Comparison of ENCODE assay signal across 1 cellular context in the genomic region with DNA sequence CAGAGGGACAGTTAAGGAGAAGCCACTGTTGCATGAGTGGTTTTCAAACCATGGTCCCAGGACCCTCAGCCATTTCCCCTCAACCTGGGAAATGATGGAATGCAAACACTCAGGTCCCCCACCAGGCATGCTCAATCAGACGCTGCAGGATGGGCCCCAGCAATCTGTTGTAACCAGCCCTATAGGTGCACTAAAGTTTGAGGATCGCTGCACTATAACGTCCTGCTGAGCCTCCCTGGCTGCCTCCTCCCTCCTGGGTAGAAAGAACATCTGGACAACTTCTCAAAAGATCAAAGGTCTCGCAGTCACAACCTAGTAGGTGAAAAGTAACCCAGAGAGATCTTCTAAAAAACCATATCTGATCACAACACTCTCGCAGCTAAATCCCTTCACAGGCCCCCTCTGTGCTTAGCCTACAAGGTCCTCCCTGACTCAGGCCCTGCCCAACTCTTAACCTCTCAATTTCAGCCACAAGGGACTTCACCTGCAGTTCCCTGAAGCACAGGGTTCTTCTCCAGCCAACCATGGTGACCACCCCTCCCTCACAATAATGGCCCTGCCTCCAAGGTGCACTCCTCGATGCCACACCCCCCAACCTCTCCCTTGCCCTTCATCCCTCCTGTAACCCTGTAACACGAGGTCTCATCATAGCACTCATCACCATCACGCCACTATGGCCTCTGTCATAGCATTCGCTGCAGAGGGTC.
TF ChIP-seq lines count a peak whose summit lies in the region.

No MANE protein-coding gene starts in this region.

TF ChIP-seq in GM12878, 131 proteins besides CTCF, POLR2A, EP300 and RAD21 (continued from another document and continues in another):
- TF ChIP-seq, protein P1, sequence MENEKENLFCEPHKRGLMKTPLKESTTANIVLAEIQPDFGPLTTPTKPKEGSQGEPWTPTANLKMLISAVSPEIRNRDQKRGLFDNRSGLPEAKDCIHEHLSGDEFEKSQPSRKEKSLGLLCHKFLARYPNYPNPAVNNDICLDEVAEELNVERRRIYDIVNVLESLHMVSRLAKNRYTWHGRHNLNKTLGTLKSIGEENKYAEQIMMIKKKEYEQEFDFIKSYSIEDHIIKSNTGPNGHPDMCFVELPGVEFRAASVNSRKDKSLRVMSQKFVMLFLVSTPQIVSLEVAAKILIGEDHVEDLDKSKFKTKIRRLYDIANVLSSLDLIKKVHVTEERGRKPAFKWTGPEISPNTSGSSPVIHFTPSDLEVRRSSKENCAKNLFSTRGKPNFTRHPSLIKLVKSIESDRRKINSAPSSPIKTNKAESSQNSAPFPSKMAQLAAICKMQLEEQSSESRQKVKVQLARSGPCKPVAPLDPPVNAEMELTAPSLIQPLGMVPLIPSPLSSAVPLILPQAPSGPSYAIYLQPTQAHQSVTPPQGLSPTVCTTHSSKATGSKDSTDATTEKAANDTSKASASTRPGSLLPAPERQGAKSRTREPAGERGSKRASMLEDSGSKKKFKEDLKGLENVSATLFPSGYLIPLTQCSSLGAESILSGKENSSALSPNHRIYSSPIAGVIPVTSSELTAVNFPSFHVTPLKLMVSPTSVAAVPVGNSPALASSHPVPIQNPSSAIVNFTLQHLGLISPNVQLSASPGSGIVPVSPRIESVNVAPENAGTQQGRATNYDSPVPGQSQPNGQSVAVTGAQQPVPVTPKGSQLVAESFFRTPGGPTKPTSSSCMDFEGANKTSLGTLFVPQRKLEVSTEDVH (IDR thresholded peaks at IDR 0.05; ENCODE audit: low read depth, partially characterized antibody) = no peak
- TF ChIP-seq CREM (IDR thresholded peaks at IDR 0.05; ENCODE audit: low read depth) (peak; percentile 50; the same call in 1 of the 2 replicates), RCOR1 (conservative IDR thresholded peaks at IDR 0.05; ENCODE audit: low read depth, low read length) (no peak), NR2F1 (conservative IDR thresholded peaks at IDR 0.05) (peak; percentile 94), KLF5 (IDR thresholded peaks at IDR 0.05; ENCODE audit: partially characterized antibody) (no peak), TCF12 (IDR thresholded peaks at IDR 0.05; ENCODE audit: low read depth, low read length) (no peak), LARP7 (IDR thresholded peaks at IDR 0.05) (no peak; the same call in 1 of the 2 replicates), CBX3 (IDR thresholded peaks at IDR 0.05; ENCODE audit: borderline replicate concordance, low read depth) (no peak), NRF1 (conservative IDR thresholded peaks at IDR 0.05; ENCODE audit: low read depth, low read length) (no peak), YBX1 (IDR thresholded peaks at IDR 0.05) (no peak), EED (IDR thresholded peaks at IDR 0.05; ENCODE audit: low read depth) (peak; percentile 65; the same call in 1 of the 2 replicates), BACH1 (IDR thresholded peaks at IDR 0.05; ENCODE audit: borderline replicate concordance) (no peak), STAT1 (conservative IDR thresholded peaks at IDR 0.05) (no peak), BMI1 (IDR thresholded peaks at IDR 0.05; ENCODE audit: borderline replicate concordance) (no peak), MEF2B (IDR thresholded peaks at IDR 0.05; ENCODE audit: partially characterized antibody, poor library complexity, severe bottlenecking) (no peak), ZNF207 (IDR thresholded peaks at IDR 0.05; ENCODE audit: borderline replicate concordance) (no peak), TBL1XR1 (IDR thresholded peaks at IDR 0.05; ENCODE audit: low read depth, low read length) (peak; percentile 75; the same call in 1 of the 2 replicates), JUND (IDR thresholded peaks at IDR 0.05; ENCODE audit: low read depth, low read length) (no peak), ZNF24 (IDR thresholded peaks at IDR 0.05) (no peak), NFXL1 (IDR thresholded peaks at IDR 0.05; ENCODE audit: borderline replicate concordance) (no peak), SUPT20H (IDR thresholded peaks at IDR 0.05; ENCODE audit: borderline replicate concordance, control insufficient read depth, low read depth, low read length) (no peak), ZSCAN29 (IDR thresholded peaks at IDR 0.05) (no peak), FOXM1 (IDR thresholded peaks at IDR 0.05; ENCODE audit: low read depth, low read length) (peak; percentile 45; the same call in 1 of the 2 replicates), SIN3A (IDR thresholded peaks at IDR 0.05; ENCODE audit: low read depth, low read length) (no peak)
- TF ChIP-seq, protein P2, sequence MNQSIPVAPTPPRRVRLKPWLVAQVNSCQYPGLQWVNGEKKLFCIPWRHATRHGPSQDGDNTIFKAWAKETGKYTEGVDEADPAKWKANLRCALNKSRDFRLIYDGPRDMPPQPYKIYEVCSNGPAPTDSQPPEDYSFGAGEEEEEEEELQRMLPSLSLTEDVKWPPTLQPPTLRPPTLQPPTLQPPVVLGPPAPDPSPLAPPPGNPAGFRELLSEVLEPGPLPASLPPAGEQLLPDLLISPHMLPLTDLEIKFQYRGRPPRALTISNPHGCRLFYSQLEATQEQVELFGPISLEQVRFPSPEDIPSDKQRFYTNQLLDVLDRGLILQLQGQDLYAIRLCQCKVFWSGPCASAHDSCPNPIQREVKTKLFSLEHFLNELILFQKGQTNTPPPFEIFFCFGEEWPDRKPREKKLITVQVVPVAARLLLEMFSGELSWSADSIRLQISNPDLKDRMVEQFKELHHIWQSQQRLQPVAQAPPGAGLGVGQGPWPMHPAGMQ (IDR thresholded peaks at IDR 0.05; ENCODE audit: borderline replicate concordance) = no peak
- TF ChIP-seq, protein P3, sequence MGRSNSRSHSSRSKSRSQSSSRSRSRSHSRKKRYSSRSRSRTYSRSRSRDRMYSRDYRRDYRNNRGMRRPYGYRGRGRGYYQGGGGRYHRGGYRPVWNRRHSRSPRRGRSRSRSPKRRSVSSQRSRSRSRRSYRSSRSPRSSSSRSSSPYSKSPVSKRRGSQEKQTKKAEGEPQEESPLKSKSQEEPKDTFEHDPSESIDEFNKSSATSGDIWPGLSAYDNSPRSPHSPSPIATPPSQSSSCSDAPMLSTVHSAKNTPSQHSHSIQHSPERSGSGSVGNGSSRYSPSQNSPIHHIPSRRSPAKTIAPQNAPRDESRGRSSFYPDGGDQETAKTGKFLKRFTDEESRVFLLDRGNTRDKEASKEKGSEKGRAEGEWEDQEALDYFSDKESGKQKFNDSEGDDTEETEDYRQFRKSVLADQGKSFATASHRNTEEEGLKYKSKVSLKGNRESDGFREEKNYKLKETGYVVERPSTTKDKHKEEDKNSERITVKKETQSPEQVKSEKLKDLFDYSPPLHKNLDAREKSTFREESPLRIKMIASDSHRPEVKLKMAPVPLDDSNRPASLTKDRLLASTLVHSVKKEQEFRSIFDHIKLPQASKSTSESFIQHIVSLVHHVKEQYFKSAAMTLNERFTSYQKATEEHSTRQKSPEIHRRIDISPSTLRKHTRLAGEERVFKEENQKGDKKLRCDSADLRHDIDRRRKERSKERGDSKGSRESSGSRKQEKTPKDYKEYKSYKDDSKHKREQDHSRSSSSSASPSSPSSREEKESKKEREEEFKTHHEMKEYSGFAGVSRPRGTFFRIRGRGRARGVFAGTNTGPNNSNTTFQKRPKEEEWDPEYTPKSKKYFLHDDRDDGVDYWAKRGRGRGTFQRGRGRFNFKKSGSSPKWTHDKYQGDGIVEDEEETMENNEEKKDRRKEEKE (IDR thresholded peaks at IDR 0.05) = no peak
- TF ChIP-seq, protein P4, sequence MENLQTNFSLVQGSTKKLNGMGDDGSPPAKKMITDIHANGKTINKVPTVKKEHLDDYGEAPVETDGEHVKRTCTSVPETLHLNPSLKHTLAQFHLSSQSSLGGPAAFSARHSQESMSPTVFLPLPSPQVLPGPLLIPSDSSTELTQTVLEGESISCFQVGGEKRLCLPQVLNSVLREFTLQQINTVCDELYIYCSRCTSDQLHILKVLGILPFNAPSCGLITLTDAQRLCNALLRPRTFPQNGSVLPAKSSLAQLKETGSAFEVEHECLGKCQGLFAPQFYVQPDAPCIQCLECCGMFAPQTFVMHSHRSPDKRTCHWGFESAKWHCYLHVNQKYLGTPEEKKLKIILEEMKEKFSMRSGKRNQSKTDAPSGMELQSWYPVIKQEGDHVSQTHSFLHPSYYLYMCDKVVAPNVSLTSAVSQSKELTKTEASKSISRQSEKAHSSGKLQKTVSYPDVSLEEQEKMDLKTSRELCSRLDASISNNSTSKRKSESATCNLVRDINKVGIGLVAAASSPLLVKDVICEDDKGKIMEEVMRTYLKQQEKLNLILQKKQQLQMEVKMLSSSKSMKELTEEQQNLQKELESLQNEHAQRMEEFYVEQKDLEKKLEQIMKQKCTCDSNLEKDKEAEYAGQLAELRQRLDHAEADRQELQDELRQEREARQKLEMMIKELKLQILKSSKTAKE (IDR thresholded peaks at IDR 0.05; ENCODE audit: low read depth, poor library complexity, severe bottlenecking) = peak; percentile 64
- TF ChIP-seq, protein P5, sequence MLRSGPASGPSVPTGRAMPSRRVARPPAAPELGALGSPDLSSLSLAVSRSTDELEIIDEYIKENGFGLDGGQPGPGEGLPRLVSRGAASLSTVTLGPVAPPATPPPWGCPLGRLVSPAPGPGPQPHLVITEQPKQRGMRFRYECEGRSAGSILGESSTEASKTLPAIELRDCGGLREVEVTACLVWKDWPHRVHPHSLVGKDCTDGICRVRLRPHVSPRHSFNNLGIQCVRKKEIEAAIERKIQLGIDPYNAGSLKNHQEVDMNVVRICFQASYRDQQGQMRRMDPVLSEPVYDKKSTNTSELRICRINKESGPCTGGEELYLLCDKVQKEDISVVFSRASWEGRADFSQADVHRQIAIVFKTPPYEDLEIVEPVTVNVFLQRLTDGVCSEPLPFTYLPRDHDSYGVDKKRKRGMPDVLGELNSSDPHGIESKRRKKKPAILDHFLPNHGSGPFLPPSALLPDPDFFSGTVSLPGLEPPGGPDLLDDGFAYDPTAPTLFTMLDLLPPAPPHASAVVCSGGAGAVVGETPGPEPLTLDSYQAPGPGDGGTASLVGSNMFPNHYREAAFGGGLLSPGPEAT (IDR thresholded peaks at IDR 0.05; ENCODE audit: low read depth) = no peak
- TF ChIP-seq, protein P6, sequence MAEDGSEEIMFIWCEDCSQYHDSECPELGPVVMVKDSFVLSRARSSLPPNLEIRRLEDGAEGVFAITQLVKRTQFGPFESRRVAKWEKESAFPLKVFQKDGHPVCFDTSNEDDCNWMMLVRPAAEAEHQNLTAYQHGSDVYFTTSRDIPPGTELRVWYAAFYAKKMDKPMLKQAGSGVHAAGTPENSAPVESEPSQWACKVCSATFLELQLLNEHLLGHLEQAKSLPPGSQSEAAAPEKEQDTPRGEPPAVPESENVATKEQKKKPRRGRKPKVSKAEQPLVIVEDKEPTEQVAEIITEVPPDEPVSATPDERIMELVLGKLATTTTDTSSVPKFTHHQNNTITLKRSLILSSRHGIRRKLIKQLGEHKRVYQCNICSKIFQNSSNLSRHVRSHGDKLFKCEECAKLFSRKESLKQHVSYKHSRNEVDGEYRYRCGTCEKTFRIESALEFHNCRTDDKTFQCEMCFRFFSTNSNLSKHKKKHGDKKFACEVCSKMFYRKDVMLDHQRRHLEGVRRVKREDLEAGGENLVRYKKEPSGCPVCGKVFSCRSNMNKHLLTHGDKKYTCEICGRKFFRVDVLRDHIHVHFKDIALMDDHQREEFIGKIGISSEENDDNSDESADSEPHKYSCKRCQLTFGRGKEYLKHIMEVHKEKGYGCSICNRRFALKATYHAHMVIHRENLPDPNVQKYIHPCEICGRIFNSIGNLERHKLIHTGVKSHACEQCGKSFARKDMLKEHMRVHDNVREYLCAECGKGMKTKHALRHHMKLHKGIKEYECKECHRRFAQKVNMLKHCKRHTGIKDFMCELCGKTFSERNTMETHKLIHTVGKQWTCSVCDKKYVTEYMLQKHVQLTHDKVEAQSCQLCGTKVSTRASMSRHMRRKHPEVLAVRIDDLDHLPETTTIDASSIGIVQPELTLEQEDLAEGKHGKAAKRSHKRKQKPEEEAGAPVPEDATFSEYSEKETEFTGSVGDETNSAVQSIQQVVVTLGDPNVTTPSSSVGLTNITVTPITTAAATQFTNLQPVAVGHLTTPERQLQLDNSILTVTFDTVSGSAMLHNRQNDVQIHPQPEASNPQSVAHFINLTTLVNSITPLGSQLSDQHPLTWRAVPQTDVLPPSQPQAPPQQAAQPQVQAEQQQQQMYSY (CRISPR knock-in tag; IDR thresholded peaks at IDR 0.05) = no peak
- TF ChIP-seq, protein P7, sequence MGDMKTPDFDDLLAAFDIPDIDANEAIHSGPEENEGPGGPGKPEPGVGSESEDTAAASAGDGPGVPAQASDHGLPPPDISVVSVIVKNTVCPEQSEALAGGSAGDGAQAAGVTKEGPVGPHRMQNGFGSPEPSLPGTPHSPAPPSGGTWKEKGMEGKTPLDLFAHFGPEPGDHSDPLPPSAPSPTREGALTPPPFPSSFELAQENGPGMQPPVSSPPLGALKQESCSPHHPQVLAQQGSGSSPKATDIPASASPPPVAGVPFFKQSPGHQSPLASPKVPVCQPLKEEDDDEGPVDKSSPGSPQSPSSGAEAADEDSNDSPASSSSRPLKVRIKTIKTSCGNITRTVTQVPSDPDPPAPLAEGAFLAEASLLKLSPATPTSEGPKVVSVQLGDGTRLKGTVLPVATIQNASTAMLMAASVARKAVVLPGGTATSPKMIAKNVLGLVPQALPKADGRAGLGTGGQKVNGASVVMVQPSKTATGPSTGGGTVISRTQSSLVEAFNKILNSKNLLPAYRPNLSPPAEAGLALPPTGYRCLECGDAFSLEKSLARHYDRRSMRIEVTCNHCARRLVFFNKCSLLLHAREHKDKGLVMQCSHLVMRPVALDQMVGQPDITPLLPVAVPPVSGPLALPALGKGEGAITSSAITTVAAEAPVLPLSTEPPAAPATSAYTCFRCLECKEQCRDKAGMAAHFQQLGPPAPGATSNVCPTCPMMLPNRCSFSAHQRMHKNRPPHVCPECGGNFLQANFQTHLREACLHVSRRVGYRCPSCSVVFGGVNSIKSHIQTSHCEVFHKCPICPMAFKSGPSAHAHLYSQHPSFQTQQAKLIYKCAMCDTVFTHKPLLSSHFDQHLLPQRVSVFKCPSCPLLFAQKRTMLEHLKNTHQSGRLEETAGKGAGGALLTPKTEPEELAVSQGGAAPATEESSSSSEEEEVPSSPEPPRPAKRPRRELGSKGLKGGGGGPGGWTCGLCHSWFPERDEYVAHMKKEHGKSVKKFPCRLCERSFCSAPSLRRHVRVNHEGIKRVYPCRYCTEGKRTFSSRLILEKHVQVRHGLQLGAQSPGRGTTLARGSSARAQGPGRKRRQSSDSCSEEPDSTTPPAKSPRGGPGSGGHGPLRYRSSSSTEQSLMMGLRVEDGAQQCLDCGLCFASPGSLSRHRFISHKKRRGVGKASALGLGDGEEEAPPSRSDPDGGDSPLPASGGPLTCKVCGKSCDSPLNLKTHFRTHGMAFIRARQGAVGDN (IDR thresholded peaks at IDR 0.05) = no peak
